In genomic region chr5:96614110-96614691, GRCh38 we compare ENCODE assay signal across 8 cellular contexts. TPM values are rescaled to one million over a fixed set of nuclear protein-coding genes. Genes with fewer than 3 reads are reported as not detected.
DNase-seq lines count a peak whose midpoint lies in the region; ATAC-seq, FAIRE-seq and TF ChIP-seq lines count a peak whose summit lies in the region.

No MANE protein-coding gene starts in this region.

- peak; percentile 43 to 53 (median 50) for DNase-seq in CD4-positive, alpha-beta memory T cell
- DNase-seq in HAP-1 (ENCODE audit: low spot score in 2 of 2) (peak; percentile 69 to 72), NCI-H446 treated with DMSO at 0.1 percent for 48 hours (lab: John Stamatoyannopoulos, UW) (peak; percentile 50), endothelial cell of umbilical vein (ENCODE audit: low read depth, low spot score) (peak; percentile 92)
- DNase-seq in activated CD4-positive, alpha-beta T cell treated with anti-CD3 and anti-CD28 coated beads, Interleukin-2, amount 10 ng/mL, durations not matched to agents 7 days and 5 days: peak; percentile 69
- peak; percentile 17 to 34 for DNase-seq in stimulated activated naive CD8-positive, alpha-beta T cell treated with anti-CD3 and anti-CD28 coated beads, Interleukin-15, amount 100 ng/mL, for 72 hours

- in situ Hi-C loops in HAP-1 (cut with MboI; ENCODE audit: low sequenced_read_pairs): loop anchor here (25.0 kb wide), 1 partner anchor 752 kb away; no protein-coding TSS in a partner anchor

- no peaks in the 10 kb centered on the region for H3K9me1 ChIP-seq in endothelial cell of umbilical vein (replicated peaks; ENCODE audit: control insufficient read depth, extremely low read depth, insufficient read depth, low read length)

- WGBS in mesodermal cell (ENCODE audit: insufficient coverage in 2 of 2), 2 experiments: 37 to 43% methylated on average over 4 to 5 of the region's 6 CpGs

- no peaks in the 10 kb centered on the region for H4K20me1 ChIP-seq in endothelial cell of umbilical vein (replicated peaks; ENCODE audit: control insufficient read depth, extremely low read depth, insufficient read depth, low read length)

- CTCF ChIA-PET in CD4-positive, alpha-beta memory T cell (lab: Charles Lee; ENCODE audit: partially characterized antibody): interaction anchor here (0.7 to 5.8 kb wide), 52 partner anchors 8 to 833 kb away, joined by 3 to 74 read pairs (median 6); partner anchors contain the start of genes LIX1 and RIOK2
- CTCF ChIA-PET in activated CD4-positive, alpha-beta T cell treated with anti-CD3 and anti-CD28 coated beads, Interleukin-2, amount 10 ng/mL, durations not matched to agents 7 days and 5 days (lab: Charles Lee): interaction anchor here (0.7 to 2.0 kb wide), 8 partner anchors 10 to 434 kb away, joined by 3 to 6 read pairs (median 3); no protein-coding TSS in a partner anchor
- CTCF ChIA-PET in endothelial cell of umbilical vein (lab: Charles Lee): interaction anchor here (0.7 to 4.6 kb wide), 63 partner anchors 8 to 833 kb away, joined by 3 to 74 read pairs (median 5); partner anchors contain the start of genes CAST and LIX1

- dilution Hi-C loops in endothelial cell of umbilical vein (cut with MboI; ENCODE audit: extremely low pct_ligation_motif_present, low sequenced_read_pairs): no loop called here

- peak overlapping the region; percentile 60 for H2AFZ ChIP-seq in endothelial cell of umbilical vein (ENCODE audit: low read depth, low read length)

- no TSS peak for BruUV-seq in endothelial cell of umbilical vein (replicated peaks; lab: Mats Ljungman, UMichigan)

- H3K27ac ChIP-seq in CD4-positive, alpha-beta memory T cell (ENCODE audit: low read depth, low read length): no peak overlapping the region
- H3K27ac ChIP-seq in endothelial cell of umbilical vein (ENCODE audit: insufficient read depth, low read depth, low read length): peak overlapping the region; percentile 92
- H3K27ac ChIP-seq in mesodermal cell (ENCODE audit: low read depth, low read length, severe bottlenecking): peak overlapping the region; percentile 65

- TF ChIP-seq CTCF in endothelial cell of umbilical vein (IDR thresholded peaks at IDR 0.05; ENCODE audit: extremely low read depth in 1 of 2, insufficient read depth in 1 of 2, low read depth in 1 of 2, low read length in 2 of 2): peak; percentile 33 to 51

- peak overlapping the region; percentile 98 for H3K4me2 ChIP-seq in endothelial cell of umbilical vein (ENCODE audit: insufficient read depth, low read length)

- H3K36me3 ChIP-seq in CD4-positive, alpha-beta memory T cell (ENCODE audit: insufficient read depth, low read length): no peaks in the 10 kb centered on the region
- H3K36me3 ChIP-seq in HAP-1 (replicated peaks) (no peaks in the 10 kb centered on the region), endothelial cell of umbilical vein (ENCODE audit: control insufficient read depth in 2 of 2, extremely low read depth in 1 of 2, insufficient read depth in 2 of 2, low read length in 2 of 2) (peaks cover 0 to 6% of the 10 kb centered on the region in 2 experiments), mesodermal cell (ENCODE audit: control insufficient read depth, insufficient read depth, low read length) (no peaks in the 10 kb centered on the region)

- H3K27me3 Mint-ChIP-seq in CD4-positive, alpha-beta memory T cell: peaks cover 5 to 9% of the 10 kb centered on the region in 2 donors
- peaks cover 42% of the 10 kb centered on the region for H3K27me3 Mint-ChIP-seq in activated CD4-positive, alpha-beta T cell treated with anti-CD3 and anti-CD28 coated beads, Interleukin-2, amount 10 ng/mL, durations not matched to agents 7 days and 5 days
- peaks cover 41% of the 10 kb centered on the region for H3K27me3 Mint-ChIP-seq in stimulated activated naive CD8-positive, alpha-beta T cell treated with anti-CD3 and anti-CD28 coated beads, Interleukin-15, amount 100 ng/mL, for 72 hours

- FAIRE-seq in endothelial cell of umbilical vein (lab: Jason Lieb, UNC): peak; percentile 89

- H3K36me3 Mint-ChIP-seq in CD4-positive, alpha-beta memory T cell: no peaks in the 10 kb centered on the region
- no peaks in the 10 kb centered on the region for H3K36me3 Mint-ChIP-seq in activated CD4-positive, alpha-beta T cell treated with anti-CD3 and anti-CD28 coated beads, Interleukin-2, amount 10 ng/mL, durations not matched to agents 7 days and 5 days (ENCODE audit: low read depth)

- peak overlapping the region in 1 of 7 donors; percentile 54 for H3K27ac Mint-ChIP-seq in CD4-positive, alpha-beta memory T cell
- no peak overlapping the region for H3K27ac Mint-ChIP-seq in activated CD4-positive, alpha-beta T cell treated with anti-CD3 and anti-CD28 coated beads, Interleukin-2, amount 10 ng/mL, durations not matched to agents 7 days and 5 days
- H3K27ac Mint-ChIP-seq in stimulated activated naive CD8-positive, alpha-beta T cell treated with anti-CD3 and anti-CD28 coated beads, Interleukin-15, amount 100 ng/mL, for 72 hours: peak overlapping the region in 1 of 2 donors; percentile 48

- H3K4me3 Mint-ChIP-seq in CD4-positive, alpha-beta memory T cell: no peak overlapping the region
- H3K4me3 Mint-ChIP-seq in activated CD4-positive, alpha-beta T cell treated with anti-CD3 and anti-CD28 coated beads, Interleukin-2, amount 10 ng/mL, durations not matched to agents 7 days and 5 days: no peak overlapping the region
- H3K4me3 Mint-ChIP-seq in stimulated activated naive CD8-positive, alpha-beta T cell treated with anti-CD3 and anti-CD28 coated beads, Interleukin-15, amount 100 ng/mL, for 72 hours: no peak overlapping the region

- peaks cover 0 to 3% (median under 1%) of the 10 kb centered on the region in 8 donors for H3K9me3 Mint-ChIP-seq in CD4-positive, alpha-beta memory T cell
- peaks cover 2% of the 10 kb centered on the region for H3K9me3 Mint-ChIP-seq in activated CD4-positive, alpha-beta T cell treated with anti-CD3 and anti-CD28 coated beads, Interleukin-2, amount 10 ng/mL, durations not matched to agents 7 days and 5 days
- peaks cover 0 to 4% of the 10 kb centered on the region in 2 donors for H3K9me3 Mint-ChIP-seq in stimulated activated naive CD8-positive, alpha-beta T cell treated with anti-CD3 and anti-CD28 coated beads, Interleukin-15, amount 100 ng/mL, for 72 hours

- intact Hi-C loops in CD4-positive, alpha-beta memory T cell (cut with micrococcal nuclease): loop anchor here (1.0 kb wide), 6 partner anchors 47 to 549 kb away; no protein-coding TSS in a partner anchor
- intact Hi-C loops in endothelial cell of umbilical vein (cut with micrococcal nuclease): loop anchor here (1.0 to 5.0 kb wide), 9 partner anchors 48 to 548 kb away; partner anchors contain the start of genes CAST and LIX1

- H3K4me1 ChIP-seq in CD4-positive, alpha-beta memory T cell (ENCODE audit: insufficient read depth, low read length): peaks cover 4% of the 10 kb centered on the region
- peaks cover 6% of the 10 kb centered on the region for H3K4me1 ChIP-seq in HAP-1
- H3K4me1 ChIP-seq in endothelial cell of umbilical vein (ENCODE audit: control insufficient read depth, extremely low read depth, insufficient read depth, low read length): peaks cover 28% of the 10 kb centered on the region
- peaks cover 5% of the 10 kb centered on the region for H3K4me1 ChIP-seq in mesodermal cell (ENCODE audit: control insufficient read depth, insufficient read depth, low read length, poor library complexity, severe bottlenecking)

- peak; percentile 60 for ATAC-seq in stimulated activated naive CD8-positive, alpha-beta T cell treated with anti-CD3 and anti-CD28 coated beads, Interleukin-15, amount 100 ng/mL, for 72 hours
- no peak for ATAC-seq in HG03097 (IDR thresholded peaks at IDR 0.05; ENCODE audit: low FRiP score, unreplicated experiment)

- H3K4me1 Mint-ChIP-seq in CD4-positive, alpha-beta memory T cell: peaks cover 2 to 5% (median 4%) of the 10 kb centered on the region in 4 donors
- H3K4me1 Mint-ChIP-seq in activated CD4-positive, alpha-beta T cell treated with anti-CD3 and anti-CD28 coated beads, Interleukin-2, amount 10 ng/mL, durations not matched to agents 7 days and 5 days: peaks cover 6% of the 10 kb centered on the region
- H3K4me1 Mint-ChIP-seq in stimulated activated naive CD8-positive, alpha-beta T cell treated with anti-CD3 and anti-CD28 coated beads, Interleukin-15, amount 100 ng/mL, for 72 hours: peaks cover 5% of the 10 kb centered on the region

- POLR2A ChIA-PET in CD4-positive, alpha-beta memory T cell (lab: Charles Lee; ENCODE audit: partially characterized antibody): interaction anchor here (0.8 to 1.8 kb wide), 3 partner anchors 41 to 110 kb away, joined by 3 to 16 read pairs (median 4); partner anchors contain the start of gene CAST
- POLR2A ChIA-PET in activated CD4-positive, alpha-beta T cell treated with anti-CD3 and anti-CD28 coated beads, Interleukin-2, amount 10 ng/mL, durations not matched to agents 7 days and 5 days (lab: Charles Lee): no interaction called here
- POLR2A ChIA-PET in endothelial cell of umbilical vein (lab: Charles Lee): interaction anchor here (0.9 kb wide), 1 partner anchor 138 kb away, joined by 3 read pairs; no protein-coding TSS in a partner anchor

- H3K4me3 ChIP-seq in CD4-positive, alpha-beta memory T cell (ENCODE audit: low read length in 2 of 2): no peak overlapping the region
- H3K4me3 ChIP-seq in HAP-1: no peak overlapping the region
- peak overlapping the region in 2 of 3 experiments; percentile 25 to 72 for H3K4me3 ChIP-seq in endothelial cell of umbilical vein (replicated peaks in 1 of 3; ENCODE audit: insufficient read depth in 1 of 3, low read depth in 1 of 3, low read length in 3 of 3)
- no peak overlapping the region for H3K4me3 ChIP-seq in mesodermal cell (ENCODE audit: extremely low read depth, insufficient read depth, low read length, poor library complexity, severe bottlenecking)

- H3K27me3 ChIP-seq in CD4-positive, alpha-beta memory T cell (ENCODE audit: insufficient read depth, low read length): peaks cover 4% of the 10 kb centered on the region
- H3K27me3 ChIP-seq in HAP-1 (ENCODE audit: low read depth) (peaks cover 3% of the 10 kb centered on the region; the same call in 1 of the 2 replicates), endothelial cell of umbilical vein (ENCODE audit: control insufficient read depth in 2 of 2, insufficient read depth in 2 of 2, low read length in 2 of 2) (no peaks in the 10 kb centered on the region)

- TF ChIP-seq POLR2A in endothelial cell of umbilical vein (IDR thresholded peaks at IDR 0.05; ENCODE audit: low read depth, low read length): no peak

- no peaks in the 10 kb centered on the region for H3K9me3 ChIP-seq in CD4-positive, alpha-beta memory T cell (ENCODE audit: control insufficient read depth in 1 of 2, low read length in 2 of 2)
- H3K9me3 ChIP-seq in HAP-1 (no peaks in the 10 kb centered on the region), endothelial cell of umbilical vein (replicated peaks; ENCODE audit: control insufficient read depth, insufficient read depth, low read length) (no peaks in the 10 kb centered on the region), mesodermal cell (ENCODE audit: control insufficient read depth, low read length) (peaks cover 8% of the 10 kb centered on the region)

- no peaks in the 10 kb centered on the region for H3K79me2 ChIP-seq in endothelial cell of umbilical vein (ENCODE audit: control insufficient read depth, insufficient read depth, low read length)

- peak overlapping the region; percentile 82 for H3K9ac ChIP-seq in endothelial cell of umbilical vein (replicated peaks; ENCODE audit: extremely low read depth, insufficient read depth, low read length)

RNA-seq across cellular contexts. Expression of gene CAST, which starts 48.0 kb away (rescaled TPM):
- total RNA-seq in CD4-positive, alpha-beta memory T cell: 100 to 1,000 TPM; 196 to 207 TPM
- 10 to 100 TPM; 24.0 to 98.8 TPM for polyA plus RNA-seq in CD4-positive, alpha-beta memory T cell
- 100 to 1,000 TPM; 178 to 218 TPM for total RNA-seq in activated CD4-positive, alpha-beta T cell treated with anti-CD3 and anti-CD28 coated beads, Interleukin-2, amount 10 ng/mL, durations not matched to agents 7 days and 5 days
- total RNA-seq in endothelial cell of umbilical vein: 172 and 194 TPM in 2 replicates
- 20.8 and 33.7 TPM in 2 replicates for polyA plus RNA-seq in endothelial cell of umbilical vein
- 72.2 and 79.1 TPM in 2 replicates for polyA plus RNA-seq in endothelial cell of umbilical vein (2011; cell fraction: cytosol; rRNA removed)
- polyA plus RNA-seq in endothelial cell of umbilical vein (2011; cell fraction: nucleus; rRNA removed): 111 and 150 TPM in 2 replicates
- 108 and 138 TPM in 2 replicates for polyA plus RNA-seq in endothelial cell of umbilical vein (2012)
- 47.1 and 55.6 TPM in 2 replicates for polyA minus RNA-seq in endothelial cell of umbilical vein
- polyA minus RNA-seq in endothelial cell of umbilical vein (2011; cell fraction: cytosol; rRNA and poly(A)+ RNA removed): 86.2 TPM
- polyA minus RNA-seq in endothelial cell of umbilical vein (2011; cell fraction: nucleus; rRNA and poly(A)+ RNA removed): 166 and 205 TPM in 2 replicates
- 71.9 TPM for polyA plus RNA-seq in mesodermal cell (2013, experiment 1 of 2)
- polyA plus RNA-seq in mesodermal cell (2013, experiment 2 of 2): 84.1 TPM

Comparison
In these comparisons a context has a peak if more than half of its experiments do, and no peak if none do; other contexts are left out.
1. DNase-seq: peak in every context shown above with its lines; median percentile 92 in endothelial cell of umbilical vein; 70 in HAP-1; 69 in activated CD4-positive, alpha-beta T cell treated with anti-CD3 and anti-CD28 coated beads, Interleukin-2, amount 10 ng/mL, durations not matched to agents 7 days and 5 days; 50 in CD4-positive, alpha-beta memory T cell; 50 in NCI-H446 treated with DMSO at 0.1 percent for 48 hours; 26 in stimulated activated naive CD8-positive, alpha-beta T cell treated with anti-CD3 and anti-CD28 coated beads, Interleukin-15, amount 100 ng/mL, for 72 hours.
2. H3K4me3 ChIP-seq: peak in endothelial cell of umbilical vein (2 of 3); none in CD4-positive, alpha-beta memory T cell (0 of 2), HAP-1 (single experiment) and mesodermal cell (single experiment).